8 cellular contexts compared by ENCODE assay signal in genomic region chr3:61087465-61087864, GRCh38.
"Had no signal": no experiment of that assay in that cellular context is flagged by ENCODE, and none has a peak within 500 bp of the region (broad histone marks: within the 10 kb centered on the region; RNA-seq: fewer than 3 reads in every experiment).

No MANE protein-coding gene starts in this region.

- ATAC-seq: GM23338, K562 had no signal

- H3K27ac ChIP-seq: HL-60 had no signal

- DNase-seq: H9, HCEC 1CT, IMR-90 had no signal

- FAIRE-seq: H1, H54, K562 had no signal

- H3K4me3 ChIP-seq: GM23338, K562 had no signal

- H2AFZ ChIP-seq: GM23338 had no signal

- H3K4me2 ChIP-seq: GM23338 had no signal
